Comparison of ENCODE assay signal across 33 cellular contexts in genomic region chr4:129085472-129085871, GRCh38.
"Had no signal": no experiment of that assay in that cellular context is flagged by ENCODE, and none has a peak within 500 bp of the region (broad histone marks: within the 10 kb centered on the region; RNA-seq: fewer than 3 reads in every experiment).

No MANE protein-coding gene starts in this region.

- FAIRE-seq: astrocyte, TTC549 had no signal

- H3K9me3 ChIP-seq: adrenal gland had no signal

- H3K4me1 ChIP-seq: adrenal gland, body of pancreas, breast epithelium had no signal

- H3K27ac ChIP-seq: adrenal gland, body of pancreas, brain microvascular endothelial cell, breast epithelium, VCaP had no signal

- H3K4me3 ChIP-seq: adrenal gland, body of pancreas, breast epithelium had no signal

- ATAC-seq: activated CD8-positive, alpha-beta T cell treated with anti-CD3 and anti-CD28 coated beads for 36 hours; activated naive CD4-positive, alpha-beta T cell treated with anti-CD3 and anti-CD28 coated beads, Interleukin-2, amount 50 U/mL, for 72 hours; activated T-cell treated with anti-CD3 and anti-CD28 coated beads, Interleukin-2, amount 50 U/mL, for 4 hours; activated T-cell treated with anti-CD3 and anti-CD28 coated beads, Interleukin-2, amount 50 U/mL, for 72 hours; activated T-helper 17 cell treated with anti-CD3 and anti-CD28 coated beads, Interleukin-2, amount 50 U/mL, for 72 hours; body of pancreas had no signal

- DNase-seq: activated B cell treated with CpG ODN at 0.5 μM for 24 hours; activated CD4-positive, alpha-beta memory T cell treated with anti-CD3 and anti-CD28 coated beads for 36 hours; activated CD4-positive, alpha-beta T cell treated with anti-CD3 and anti-CD28 coated beads for 4 hours; activated CD4-positive, alpha-beta T cell treated with anti-CD3 and anti-CD28 coated beads, Interleukin-2, amount 10 ng/mL, durations not matched to agents 24 days and 14 days; activated CD4-positive, alpha-beta T cell treated with anti-CD3 and anti-CD28 coated beads, Interleukin-2, amount 50 U/mL, for 1 hour; activated CD4-positive, alpha-beta T cell treated with anti-CD3 and anti-CD28 coated beads, Interleukin-2, amount 50 U/mL, for 4 hours; activated CD4-positive, CD25-positive, alpha-beta regulatory T cell treated with anti-CD3 and anti-CD28 coated beads, Interleukin-2, amount 50 U/mL, for 72 hours; activated CD8-positive, alpha-beta memory T cell treated with anti-CD3 and anti-CD28 coated beads, Interleukin-2, amount 50 U/mL, for 4 hours; activated CD8-positive, alpha-beta T cell treated with anti-CD3 and anti-CD28 coated beads for 36 hours; activated effector memory CD4-positive, alpha-beta T cell treated with anti-CD3 and anti-CD28 coated beads, Interleukin-2, amount 50 U/mL, for 16 hours; activated gamma-delta T cell treated with Interleukin-2 at 50 U/mL for 16 hours; activated naive CD4-positive, alpha-beta T cell; activated naive CD4-positive, alpha-beta T cell treated with anti-CD3 and anti-CD28 coated beads for 36 hours; activated naive CD4-positive, alpha-beta T cell treated with anti-CD3 and anti-CD28 coated beads, Interleukin-2, amount 50 U/mL, for 16 hours; activated naive CD8-positive, alpha-beta T cell treated with anti-CD3 and anti-CD28 coated beads for 36 hours; activated T-cell treated with anti-CD3 and anti-CD28 coated beads for 4 hours; activated T-cell treated with anti-CD3 and anti-CD28 coated beads, Interleukin-2, amount 50 U/mL, for 1 hour; activated T-cell treated with anti-CD3 and anti-CD28 coated beads, Interleukin-2, amount 50 U/mL, for 4 hours; activated T-cell treated with anti-CD3 and anti-CD28 coated beads, Interleukin-2, amount 50 U/mL, for 72 hours; adrenal gland; amniotic stem cell; aorta; body of pancreas; brain microvascular endothelial cell; central memory CD4-positive, alpha-beta T cell; T-helper 2 cell; T-helper 9 cell had no signal

- H3K36me3 ChIP-seq: adrenal gland, breast epithelium had no signal

- H3K27me3 ChIP-seq: adrenal gland, body of pancreas, brain microvascular endothelial cell, breast epithelium had no signal
